ENCODE assay signal across 20 cellular contexts in the genomic region with DNA sequence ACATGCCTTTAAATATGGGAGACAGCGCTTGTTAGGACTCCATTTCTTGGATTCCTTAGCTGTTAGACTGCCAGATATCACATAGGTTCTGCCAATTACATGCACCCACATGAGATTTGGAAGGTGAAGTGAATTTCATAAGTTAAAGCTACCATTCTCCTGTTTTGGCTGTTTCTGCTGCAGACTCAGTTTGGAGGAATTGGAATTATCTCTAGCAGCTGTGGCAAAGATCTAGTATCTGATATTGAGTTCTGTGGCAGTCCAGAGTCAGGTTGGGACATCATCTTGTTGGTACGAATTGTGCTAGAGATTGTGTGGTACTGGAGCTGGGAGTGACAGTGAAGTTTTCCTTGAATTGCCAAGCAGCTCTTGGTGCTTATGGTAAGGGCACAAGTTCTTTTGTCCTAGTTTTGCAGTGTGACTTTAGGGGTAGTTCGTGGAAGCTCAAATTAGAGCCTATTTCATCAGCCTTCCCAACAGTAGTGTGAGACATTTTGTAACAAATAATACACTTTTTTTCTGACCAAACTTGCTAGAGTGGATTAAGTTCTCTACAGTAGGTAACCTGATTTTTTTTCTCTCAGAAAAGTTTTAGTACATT. TPM values are rescaled to one million over a fixed set of nuclear protein-coding genes. Genes with fewer than 3 reads are reported as not detected.
A peak's percentile ranks its signal among the peaks of the same experiment; 100 is the strongest.
DNase-seq lines count a peak whose midpoint lies in the region; ATAC-seq, FAIRE-seq and TF ChIP-seq lines count a peak whose summit lies in the region.
"Had no signal": no experiment of that assay in that cellular context is flagged by ENCODE, and none has a peak within 500 bp of the region (broad histone marks: within the 10 kb centered on the region; RNA-seq: fewer than 3 reads in every experiment).

No MANE protein-coding gene starts in this region.

- no peak overlapping the region for H4K12ac ChIP-seq in trophoblast cell (ENCODE audit: low read depth, low read length)

- H3K4me3 ChIP-seq in GM23338: no peak overlapping the region
- no peak overlapping the region for H3K4me3 ChIP-seq in adipocyte (ENCODE audit: low read length)
- no peak overlapping the region for H3K4me3 ChIP-seq in keratinocyte (ENCODE audit: control insufficient read depth in 2 of 3, extremely low read depth in 1 of 3, insufficient read depth in 2 of 3, low read depth in 1 of 3, low read length in 3 of 3)
- no peak overlapping the region for H3K4me3 ChIP-seq in trophoblast cell (ENCODE audit: low read depth, low read length)

- H3K9me2 ChIP-seq in GM23338 (ENCODE audit: insufficient read depth): no peaks in the 10 kb centered on the region

- no peak for DNase-seq in GM23338 (ENCODE audit: low spot score)
- DNase-seq in adipocyte (ENCODE audit: low read depth): peak; percentile 41
- no peak for DNase-seq in keratinocyte (ENCODE audit: low read depth, low spot score)
- peak; percentile 76 to 93 for DNase-seq in trophoblast cell
- no peak for DNase-seq in omental fat pad (ENCODE audit: low spot score)
- DNase-seq in NCI-H524 treated with DMSO at 0.1 percent for 48 hours (lab: John Stamatoyannopoulos, UW): no peak
- DNase-seq in NK-92 (lab: John Stamatoyannopoulos, UW; ENCODE audit: unreplicated experiment): no peak
- DNase-seq in GM20000 (ENCODE audit: low spot score): no peak
- DNase-seq: ACHN; BE2C; CD4-positive, alpha-beta memory T cell; DMS79; EL; HCEC 1CT; HFFc6 had no signal

- H3K9ac ChIP-seq in adipocyte (ENCODE audit: low read length) (no peak overlapping the region), keratinocyte (ENCODE audit: control insufficient read depth, extremely low read depth, insufficient read depth, low read length) (no peak overlapping the region), trophoblast cell (ENCODE audit: low read length) (no peak overlapping the region)

- no peak overlapping the region for H3K23ac ChIP-seq in trophoblast cell (ENCODE audit: low read length)

- H2AK5ac ChIP-seq in trophoblast cell (ENCODE audit: low read length): no peak overlapping the region

- peak overlapping the region; percentile 90 for H2AFZ ChIP-seq in GM23338
- H2AFZ ChIP-seq in keratinocyte (ENCODE audit: control insufficient read depth, low read length): no peak overlapping the region
- no peak overlapping the region for H2AFZ ChIP-seq in trophoblast cell (ENCODE audit: insufficient read depth, low read length, poor library complexity)

- no peaks in the 10 kb centered on the region for H3K36me3 ChIP-seq in GM23338 (ENCODE audit: insufficient read depth)
- H3K36me3 ChIP-seq in adipocyte (ENCODE audit: control insufficient read depth, insufficient read depth, low read length, severe bottlenecking): no peaks in the 10 kb centered on the region
- H3K36me3 ChIP-seq in keratinocyte (ENCODE audit: control insufficient read depth in 2 of 2, extremely low read depth in 1 of 2, insufficient read depth in 2 of 2, low read length in 2 of 2): no peaks in the 10 kb centered on the region
- no peaks in the 10 kb centered on the region for H3K36me3 ChIP-seq in trophoblast cell (ENCODE audit: control insufficient read depth in 1 of 2, insufficient read depth in 2 of 2, low read length in 2 of 2)
- H3K36me3 ChIP-seq: BE2C had no signal

- no peaks in the 10 kb centered on the region for H3K79me1 ChIP-seq in trophoblast cell (ENCODE audit: low read length)

- no peak overlapping the region for H3K27ac Mint-ChIP-seq in GM23338
- H3K27ac Mint-ChIP-seq: CD4-positive, alpha-beta memory T cell; HFFc6 had no signal

- H3K27ac ChIP-seq in GM23338 (ENCODE audit: low read depth) (no peak overlapping the region), keratinocyte (ENCODE audit: control insufficient read depth, insufficient read depth, low read length) (no peak overlapping the region), trophoblast cell (ENCODE audit: low read depth, low read length) (no peak overlapping the region)
- H3K27ac ChIP-seq: C4-2B had no signal

- no peak overlapping the region for H2BK5ac ChIP-seq in trophoblast cell (ENCODE audit: low read depth, low read length, poor library complexity)

- H4K20me1 ChIP-seq in GM23338 (replicated peaks; ENCODE audit: insufficient read depth): no peaks in the 10 kb centered on the region
- no peaks in the 10 kb centered on the region for H4K20me1 ChIP-seq in keratinocyte (ENCODE audit: control insufficient read depth, extremely low read depth, insufficient read depth, low read length)

- H3K9me3 Mint-ChIP-seq in GM23338: peaks cover 13% of the 10 kb centered on the region

- no peaks in the 10 kb centered on the region for H3K4me1 Mint-ChIP-seq in GM23338
- H3K4me1 Mint-ChIP-seq: CD4-positive, alpha-beta memory T cell had no signal

- H3K4me1 ChIP-seq in GM23338 (ENCODE audit: insufficient read depth) (no peaks in the 10 kb centered on the region), adipocyte (ENCODE audit: control insufficient read depth, insufficient read depth, low read length) (peaks cover 8% of the 10 kb centered on the region), keratinocyte (ENCODE audit: control insufficient read depth, extremely low read depth, insufficient read depth, low read length) (no peaks in the 10 kb centered on the region), trophoblast cell (ENCODE audit: control insufficient read depth in 1 of 2, insufficient read depth in 2 of 2, low read length in 2 of 2) (no peaks in the 10 kb centered on the region)
- H3K4me1 ChIP-seq: BE2C had no signal

- FAIRE-seq in keratinocyte (lab: Jason Lieb, UNC): peak; percentile 39
- FAIRE-seq: G401.6, GM12892, HepG2, HTR-8/SVneo had no signal

- no peak overlapping the region for H4K8ac ChIP-seq in trophoblast cell (ENCODE audit: low read depth, low read length)

- H3K4me2 ChIP-seq in GM23338: no peak overlapping the region
- H3K4me2 ChIP-seq in keratinocyte (ENCODE audit: control insufficient read depth, extremely low read depth, insufficient read depth, low read depth, low read length): no peak overlapping the region
- no peak overlapping the region for H3K4me2 ChIP-seq in trophoblast cell (ENCODE audit: low read length)

- no peaks in the 10 kb centered on the region for H3K79me2 ChIP-seq in GM23338 (replicated peaks; ENCODE audit: insufficient read depth)
- H3K79me2 ChIP-seq in keratinocyte (ENCODE audit: control insufficient read depth, insufficient read depth, low read length): no peaks in the 10 kb centered on the region
- no peaks in the 10 kb centered on the region for H3K79me2 ChIP-seq in trophoblast cell (ENCODE audit: control insufficient read depth, insufficient read depth, low read length, poor library complexity)

- no peak overlapping the region for H3K4me3 Mint-ChIP-seq in GM23338
- H3K4me3 Mint-ChIP-seq: CD4-positive, alpha-beta memory T cell; HFFc6 had no signal

- H3K36me3 Mint-ChIP-seq in GM23338 (ENCODE audit: low read depth): peaks cover 10% of the 10 kb centered on the region; the same call in 2 of the 3 replicates

- H3K9me3 ChIP-seq in adipocyte (ENCODE audit: control insufficient read depth, low read length) (peaks cover 7% of the 10 kb centered on the region), keratinocyte (ENCODE audit: control insufficient read depth, low read depth, low read length) (no peaks in the 10 kb centered on the region), trophoblast cell (ENCODE audit: insufficient read depth, low read depth, low read length) (peaks cover 6% of the 10 kb centered on the region)
- H3K9me3 ChIP-seq: BE2C had no signal

- H3K27me3 Mint-ChIP-seq in GM23338 (ENCODE audit: insufficient read depth, low read depth, poor library complexity): no peaks in the 10 kb centered on the region

- H3K18ac ChIP-seq in trophoblast cell (ENCODE audit: low read length): no peak overlapping the region

- H3F3A ChIP-seq in GM23338 (replicated peaks; ENCODE audit: low read depth): no peaks in the 10 kb centered on the region

- TF ChIP-seq CTCF in GM23338 (conservative IDR thresholded peaks at IDR 0.05; ENCODE audit: low read depth in 2 of 2) (no peak), keratinocyte (optimal IDR thresholded peaks at IDR 0.05 in 1 of 3, IDR thresholded peaks at IDR 0.05 in 1 of 3, conservative IDR thresholded peaks at IDR 0.05 in 1 of 3; ENCODE audit: extremely low read depth in 1 of 3, insufficient read depth in 2 of 3, low read length in 3 of 3) (no peak), omental fat pad (IDR thresholded peaks at IDR 0.05) (no peak), GM20000 (IDR thresholded peaks at IDR 0.05; ENCODE audit: extremely low read depth, missing control alignments) (no peak)

- H3K14ac ChIP-seq in trophoblast cell (ENCODE audit: low read length): no peak overlapping the region

- WGBS in trophoblast cell (ENCODE audit: extremely low coverage, insufficient coverage, insufficient read length): no CpG with 5 or more reads among the region's 3 CpGs

- H2BK12ac ChIP-seq in trophoblast cell (ENCODE audit: low read length): no peak overlapping the region

- H3K27me3 ChIP-seq in GM23338 (ENCODE audit: insufficient read depth): no peaks in the 10 kb centered on the region
- no peaks in the 10 kb centered on the region for H3K27me3 ChIP-seq in adipocyte (replicated peaks; ENCODE audit: control insufficient read depth, insufficient read depth, low read length)
- no peaks in the 10 kb centered on the region for H3K27me3 ChIP-seq in keratinocyte (ENCODE audit: control insufficient read depth, extremely low read depth, insufficient read depth, low read length)
- H3K27me3 ChIP-seq in trophoblast cell (ENCODE audit: insufficient read depth, low read length): no peaks in the 10 kb centered on the region
- H3K27me3 ChIP-seq: BE2C had no signal

- H4K91ac ChIP-seq in trophoblast cell (ENCODE audit: low read depth, low read length): no peak overlapping the region

- H3K4ac ChIP-seq in trophoblast cell (ENCODE audit: low read depth, low read length): no peak overlapping the region

- no peaks in the 10 kb centered on the region for H3K9me1 ChIP-seq in keratinocyte (ENCODE audit: control insufficient read depth, extremely low read depth, insufficient read depth, low read length)

- dilution Hi-C loops in keratinocyte (cut with MboI; ENCODE audit: extremely low pct_ligation_motif_present, low sequenced_read_pairs): no loop called here

- H2BK120ac ChIP-seq in trophoblast cell (ENCODE audit: insufficient read depth, low read length, poor library complexity): no peak overlapping the region

- no peak for ATAC-seq in GM23338
- ATAC-seq in omental fat pad (ENCODE audit: low FRiP score): no peak
- ATAC-seq: HepG2 had no signal

RNA-seq across cellular contexts. Expression of a gene that starts 9.1 kb away (rescaled TPM):
- 62.5 and 65.3 TPM in 2 replicates for total RNA-seq in GM23338 (2014; rRNA removed; shearing (Covaris generic))
- polyA plus RNA-seq in GM23338 (2016; fragmentation: Nextera tagmentation; extraction: Ambion mirVana): 30.3 and 31.5 TPM in 2 replicates
- polyA plus RNA-seq in keratinocyte: 28.1 to 49.3 TPM (median 38.5 TPM) in 3 replicates
- 39.3 TPM for polyA plus RNA-seq in keratinocyte (2011; ENCODE audit: low read depth)
- polyA plus RNA-seq in keratinocyte (2011; cell fraction: cytosol; rRNA removed): 24.3 and 46.9 TPM in 2 replicates
- 37.7 and 49.6 TPM in 2 replicates for polyA plus RNA-seq in keratinocyte (2011; cell fraction: nucleus; rRNA removed)
- polyA plus RNA-seq in keratinocyte (2012; ENCODE audit: low replicate concordance): 26.3 and 34.2 TPM in 2 replicates
- 17.2 to 67.4 TPM (median 42.4 TPM) in 3 replicates for polyA minus RNA-seq in keratinocyte
- 33.6 TPM for polyA minus RNA-seq in keratinocyte (2011; cell fraction: cytosol; rRNA and poly(A)+ RNA removed)
- polyA minus RNA-seq in keratinocyte (2011; cell fraction: nucleus; rRNA and poly(A)+ RNA removed): 32.6 and 65.2 TPM in 2 replicates
- polyA plus RNA-seq in trophoblast cell (2013): 50.7 and 53.9 TPM in 2 replicates
- total RNA-seq in omental fat pad: 100 to 1,000 TPM in 1 of 4 donors, 10 to 100 TPM in 3; 74.5 to 120 (median 90.4) TPM

Comparison
In these comparisons a context has a peak if more than half of its experiments do, and no peak if none do; other contexts are left out.
1. DNase-seq: peak in adipocyte (single experiment) and trophoblast cell (2 of 2); none in GM23338 (single experiment), keratinocyte (single experiment), omental fat pad (single experiment), NCI-H524 treated with DMSO at 0.1 percent for 48 hours (single experiment), NK-92 (single experiment) and GM20000 (single experiment).